17 cellular contexts compared by ENCODE assay signal in genomic region chr2:181546086-181546485, GRCh38.
A peak's percentile ranks its signal among the peaks of the same experiment; 100 is the strongest.
DNase-seq lines count a peak whose midpoint lies in the region; ATAC-seq and TF ChIP-seq lines count a peak whose summit lies in the region.
"Had no signal": no experiment of that assay in that cellular context is flagged by ENCODE, and none has a peak within 500 bp of the region (broad histone marks: within the 10 kb centered on the region; RNA-seq: fewer than 3 reads in every experiment).

No MANE protein-coding gene starts in this region.

- DNase-seq in ELR (ENCODE audit: low read depth), result peak; percentile 63
- no peak for DNase-seq in RWPE2 (ENCODE audit: low spot score)
- peak; percentile 42 for DNase-seq in fibroblast of mammary gland (ENCODE audit: low read depth)
- DNase-seq in ACHN, result no peak
- DNase-seq in activated CD4-positive, alpha-beta T cell treated with anti-CD3 and anti-CD28 coated beads, Interleukin-2, amount 50 U/mL, for 1 hour, result no peak
- DNase-seq: activated CD4-positive, CD25-positive, alpha-beta regulatory T cell treated with anti-CD3 and anti-CD28 coated beads, Interleukin-2, amount 50 U/mL, for 72 hours; C1 segment of cervical spinal cord; naive thymus-derived CD4-positive, alpha-beta T cell; NCI-H146; NCI-H345; pancreas; SHP77 treated with DMSO at 0.1 percent for 48 hours had no signal

- TF ChIP-seq CTCF in RWPE2 (IDR thresholded peaks at IDR 0.05; ENCODE audit: poor library complexity, severe bottlenecking), result no peak
- TF ChIP-seq CTCF in fibroblast of mammary gland (conservative IDR thresholded peaks at IDR 0.05; ENCODE audit: control insufficient read depth, insufficient read depth, low read depth, low read length), result no peak
- TF ChIP-seq CTCF in gastroesophageal sphincter (IDR thresholded peaks at IDR 0.05), result no peak

- no peak for TF ChIP-seq EP300 in gastroesophageal sphincter (IDR thresholded peaks at IDR 0.05)

- H3K4me1 ChIP-seq in RWPE2 (ENCODE audit: insufficient read depth, poor library complexity, severe bottlenecking), result no peaks in the 10 kb centered on the region
- peaks cover 12% of the 10 kb centered on the region for H3K4me1 ChIP-seq in skeletal muscle satellite cell (ENCODE audit: control insufficient read depth, insufficient read depth, low read length)
- H3K4me1 ChIP-seq in gastroesophageal sphincter, result no peaks in the 10 kb centered on the region
- H3K4me1 ChIP-seq: HAP-1, pancreas, suprapubic skin had no signal

- in situ Hi-C loops in ACHN (cut with HindIII; ENCODE audit: low pct_ligation_motif_present, low pct_unique_long_range_greater_than_20kb, low sequenced_read_pairs), result no loop called here

- peak overlapping the region; percentile 32 for H3K4me2 ChIP-seq in skeletal muscle satellite cell (ENCODE audit: low read length)

- no peak for TF ChIP-seq POLR2A in gastroesophageal sphincter (IDR thresholded peaks at IDR 0.05)

- H3K9me3 ChIP-seq in RWPE2 (ENCODE audit: severe bottlenecking), result no peaks in the 10 kb centered on the region
- H3K9me3 ChIP-seq in skeletal muscle satellite cell (replicated peaks; ENCODE audit: low read length), result no peaks in the 10 kb centered on the region
- no peaks in the 10 kb centered on the region for H3K9me3 ChIP-seq in gastroesophageal sphincter
- H3K9me3 ChIP-seq: HAP-1, pancreas, suprapubic skin had no signal

- H3K27me3 ChIP-seq in RWPE2 (ENCODE audit: insufficient read depth, poor library complexity, severe bottlenecking) (no peaks in the 10 kb centered on the region), skeletal muscle satellite cell (ENCODE audit: control insufficient read depth, insufficient read depth, low read length) (no peaks in the 10 kb centered on the region), gastroesophageal sphincter (no peaks in the 10 kb centered on the region)
- H3K27me3 ChIP-seq: pancreas, suprapubic skin had no signal

- H3K27ac ChIP-seq in RWPE2 (ENCODE audit: poor library complexity, severe bottlenecking), result no peak overlapping the region
- H3K27ac ChIP-seq in gastroesophageal sphincter, result no peak overlapping the region
- H3K27ac ChIP-seq: pancreas, suprapubic skin had no signal

- ATAC-seq in RWPE2 (ENCODE audit: low read depth) (peak; percentile 81), gastroesophageal sphincter (no peak)
- ATAC-seq: naive thymus-derived CD4-positive, alpha-beta T cell; pancreas had no signal

- H3K4me3 ChIP-seq in RWPE2 (ENCODE audit: severe bottlenecking), result no peak overlapping the region
- H3K4me3 ChIP-seq in fibroblast of mammary gland (ENCODE audit: control insufficient read depth, low read depth, low read length), result no peak overlapping the region
- no peak overlapping the region for H3K4me3 ChIP-seq in skeletal muscle satellite cell (ENCODE audit: low read length)
- H3K4me3 ChIP-seq in gastroesophageal sphincter, result no peak overlapping the region
- H3K4me3 ChIP-seq: HAP-1, lung, pancreas, suprapubic skin had no signal

- no peak overlapping the region for H3K9ac ChIP-seq in skeletal muscle satellite cell (ENCODE audit: low read depth, low read length)

- no peaks in the 10 kb centered on the region for H3K36me3 ChIP-seq in RWPE2 (ENCODE audit: low read depth)
- H3K36me3 ChIP-seq in skeletal muscle satellite cell (ENCODE audit: insufficient read depth, low read length), result no peaks in the 10 kb centered on the region
- H3K36me3 ChIP-seq in gastroesophageal sphincter, result no peaks in the 10 kb centered on the region
- H3K36me3 ChIP-seq: HAP-1, pancreas, suprapubic skin had no signal

- WGBS in gastroesophageal sphincter (ENCODE audit: low coverage in 1 of 2), 2 donors, result 39 to 51% methylated on average over 2 to 3 of the region's 3 CpGs

Comparison
In these comparisons a context has a peak if more than half of its experiments do, and no peak if none do; other contexts are left out.
1. DNase-seq: peak in ELR (single experiment) and fibroblast of mammary gland (single experiment); none in RWPE2 (single experiment), ACHN (single experiment) and activated CD4-positive, alpha-beta T cell treated with anti-CD3 and anti-CD28 coated beads, Interleukin-2, amount 50 U/mL, for 1 hour (single experiment).